ENCODE assay signal across 24 cellular contexts in the genomic region with DNA sequence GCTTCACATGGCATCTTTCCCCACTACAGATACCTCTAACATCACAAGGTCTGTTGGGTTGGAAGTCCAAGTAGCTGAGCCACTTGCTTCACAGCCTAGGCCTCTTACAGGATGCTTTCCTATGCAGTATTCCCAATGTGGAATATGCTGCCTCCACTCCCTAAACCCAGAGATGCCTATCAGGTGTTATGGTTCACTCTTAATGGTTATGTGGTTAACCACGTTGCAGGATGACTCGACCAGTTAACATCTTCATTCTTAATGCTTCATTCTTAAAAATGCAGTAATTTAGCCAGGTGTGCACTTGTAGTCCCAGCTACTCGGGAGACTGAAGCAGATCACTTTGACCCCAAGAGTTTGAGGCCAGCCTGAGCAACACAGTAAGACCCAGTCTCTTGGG. TPM values are rescaled to one million over a fixed set of nuclear protein-coding genes. Genes with fewer than 3 reads are reported as not detected.
DNase-seq lines count a peak whose midpoint lies in the region; ATAC-seq and TF ChIP-seq lines count a peak whose summit lies in the region.
"Had no signal": no experiment of that assay in that cellular context is flagged by ENCODE, and none has a peak within 500 bp of the region (broad histone marks: within the 10 kb centered on the region; RNA-seq: fewer than 3 reads in every experiment).

No MANE protein-coding gene starts in this region.

- TF ChIP-seq POLR2A in GM18505 (IDR thresholded peaks at IDR 0.05; ENCODE audit: borderline replicate concordance, extremely low read depth, insufficient read depth, insufficient read length) = no peak

- no peak overlapping the region for H3K4me3 ChIP-seq in HFF-Myc (replicated peaks; ENCODE audit: low read depth, low read length)
- no peak overlapping the region for H3K4me3 ChIP-seq in fibroblast of mammary gland (ENCODE audit: control insufficient read depth, low read depth, low read length)
- H3K4me3 ChIP-seq: SJCRH30, upper lobe of right lung had no signal

- no peak for TF ChIP-seq CTCF in HFF-Myc (IDR thresholded peaks at IDR 0.05; ENCODE audit: low read depth, low read length, missing control alignments)
- TF ChIP-seq CTCF in RWPE1 (conservative IDR thresholded peaks at IDR 0.05; ENCODE audit: low read depth) = no peak
- no peak for TF ChIP-seq CTCF in fibroblast of mammary gland (conservative IDR thresholded peaks at IDR 0.05; ENCODE audit: control insufficient read depth, insufficient read depth, low read depth, low read length)

- DNase-seq in HFF-Myc (ENCODE audit: extremely low read depth, low read depth) (peak; percentile 15), RWPE1 (ENCODE audit: low spot score) (peak; percentile 19), fibroblast of mammary gland (ENCODE audit: low read depth) (peak; percentile 30), renal cortical epithelial cell (ENCODE audit: low read depth) (peak; percentile 61), T-helper 1 cell (no peak), H4 (ENCODE audit: low spot score) (no peak)
- DNase-seq: activated B cell treated with CpG ODN at 0.5 μM for 24 hours; activated CD4-positive, alpha-beta memory T cell treated with anti-CD3 and anti-CD28 coated beads, Interleukin-2, amount 10 ng/mL, durations not matched to agents 7 days and 5 days; activated naive CD4-positive, alpha-beta T cell treated with Interleukin-2 at 50 U/mL for 16 hours; activated T-cell treated with anti-CD3 and anti-CD28 coated beads, Interleukin-2, amount 50 U/mL, for 1 hour; anterior cingulate cortex; BE2C; Caco-2; effector memory CD8-positive, alpha-beta T cell; hypothalamus; Karpas-422; NCI-H1092 treated with DMSO at 0.1 percent for 48 hours; NCI-H2107; NCI-H524; retina; SJCRH30; upper lobe of right lung had no signal

- CTCF ChIA-PET in RWPE1 (lab: Yijun Ruan, JAX) = no interaction called here

- POLR2A ChIA-PET in RWPE1 (lab: Yijun Ruan, JAX; ENCODE audit: low non-redundant PET) = no interaction called here

- no peak overlapping the region for H3K27ac ChIP-seq in RWPE1
- H3K27ac ChIP-seq: SJCRH30, upper lobe of right lung had no signal

- ATAC-seq in GM21423 (IDR thresholded peaks at IDR 0.05; ENCODE audit: unreplicated experiment) (no peak), GM18505 (IDR thresholded peaks at IDR 0.05; ENCODE audit: unreplicated experiment) (no peak)
- ATAC-seq: effector memory CD8-positive, alpha-beta T cell; upper lobe of right lung had no signal

RNA-seq across cellular contexts. Expression of gene HAUS3, which starts 24.2 kb away (rescaled TPM):
- 6.9 and 12.6 TPM in 2 replicates for total RNA-seq in renal cortical epithelial cell
- 7.6 and 11.0 TPM in 2 replicates for total RNA-seq in H4 (2014; rRNA removed; shearing (Covaris generic))

RNA-seq across cellular contexts. Expression of gene POLN, which starts 24.2 kb away (rescaled TPM):
- total RNA-seq in renal cortical epithelial cell = 1.2 and 5.5 TPM in 2 replicates
- 1.0 and 1.8 TPM in 2 replicates for total RNA-seq in H4 (2014; rRNA removed; shearing (Covaris generic))

RNA-seq across cellular contexts. Expression of gene MXD4, which starts 44.2 kb away (rescaled TPM):
- total RNA-seq in renal cortical epithelial cell = 41.0 and 102 TPM in 2 replicates
- total RNA-seq in H4 (2014; rRNA removed; shearing (Covaris generic)) = 22.1 and 22.9 TPM in 2 replicates

Comparison
In these comparisons a context has a peak if more than half of its experiments do, and no peak if none do; other contexts are left out.
1. DNase-seq: peak in HFF-Myc (single experiment), RWPE1 (single experiment), fibroblast of mammary gland (single experiment) and renal cortical epithelial cell (single experiment); none in T-helper 1 cell (0 of 5) and H4 (single experiment).